Comparison of ENCODE assay signal across 1 cellular context in genomic region chr6:125174626-125175025, GRCh38.
A peak's percentile ranks its signal among the peaks of the same experiment; 100 is the strongest.
TF ChIP-seq lines count a peak whose summit lies in the region.

No MANE protein-coding gene starts in this region.

TF ChIP-seq in K562, 482 proteins besides CTCF, POLR2A, EP300 and RAD21 (continued from another document and continues in another):
- no peak for TF ChIP-seq ARID4B (CRISPR knock-in tag; IDR thresholded peaks at IDR 0.05)
- TF ChIP-seq NBN (IDR thresholded peaks at IDR 0.05; ENCODE audit: low read depth) = no peak
- TF ChIP-seq ZNF668 (CRISPR knock-in tag; IDR thresholded peaks at IDR 0.05) = no peak
- no peak for TF ChIP-seq ZNF507 (tag; conservative IDR thresholded peaks at IDR 0.05)
- TF ChIP-seq CREBBP (IDR thresholded peaks at IDR 0.05; ENCODE audit: low read depth, low read length) = no peak
- no peak for TF ChIP-seq WHSC1 (IDR thresholded peaks at IDR 0.05; ENCODE audit: low read length)
- TF ChIP-seq POLR2AphosphoS5 (IDR thresholded peaks at IDR 0.05; ENCODE audit: control insufficient read depth, insufficient read depth, low read depth, low read length) = no peak
- TF ChIP-seq ZNF431 (CRISPR knock-in tag; IDR thresholded peaks at IDR 0.05) = 0 out of 2 replicates have a peak, but pooled peaks have one; percentile 27
- TF ChIP-seq TCF15 (CRISPR knock-in tag; IDR thresholded peaks at IDR 0.05) = no peak
- TF ChIP-seq ZNF551 (CRISPR knock-in tag; IDR thresholded peaks at IDR 0.05) = no peak
- TF ChIP-seq KLF10 (CRISPR knock-in tag; IDR thresholded peaks at IDR 0.05) = no peak
- TF ChIP-seq FOXP1 (CRISPR knock-in tag; IDR thresholded peaks at IDR 0.05) = no peak
- no peak for TF ChIP-seq HNRNPUL1 (IDR thresholded peaks at IDR 0.05; ENCODE audit: low read length)
- TF ChIP-seq ZNF699 (CRISPR knock-in tag; IDR thresholded peaks at IDR 0.05; ENCODE audit: insufficient replicate concordance) = no peak
- TF ChIP-seq ZC3H11A (IDR thresholded peaks at IDR 0.05; ENCODE audit: low read depth, low read length) = no peak
- TF ChIP-seq SP1 (CRISPR knock-in tag; IDR thresholded peaks at IDR 0.05) = no peak
- no peak for TF ChIP-seq PCBP2 (IDR thresholded peaks at IDR 0.05; ENCODE audit: low read depth, low read length, poor library complexity, severe bottlenecking)
- 0 out of 2 replicates have a peak, but pooled peaks have one; percentile 46 for TF ChIP-seq SMARCA4 (IDR thresholded peaks at IDR 0.05)
- no peak for TF ChIP-seq MYNN (IDR thresholded peaks at IDR 0.05)
- TF ChIP-seq MYNN (CRISPR knock-in tag; IDR thresholded peaks at IDR 0.05) = no peak
- TF ChIP-seq FOXJ3 (CRISPR knock-in tag; IDR thresholded peaks at IDR 0.05) = no peak
- TF ChIP-seq DLX4 (CRISPR knock-in tag; IDR thresholded peaks at IDR 0.05) = no peak
- no peak for TF ChIP-seq KDM2B (CRISPR knock-in tag; IDR thresholded peaks at IDR 0.05)
- no peak for TF ChIP-seq ZBTB2 (IDR thresholded peaks at IDR 0.05)
- TF ChIP-seq ZNF165 (CRISPR knock-in tag; IDR thresholded peaks at IDR 0.05; ENCODE audit: borderline replicate concordance) = no peak
- no peak for TF ChIP-seq E2F6 (IDR thresholded peaks at IDR 0.05; ENCODE audit: borderline replicate concordance in 1 of 2, extremely low read depth in 1 of 2, insufficient read depth in 1 of 2, insufficient read length in 1 of 2, low read depth in 1 of 2, low read length in 1 of 2, poor library complexity in 1 of 2, severe bottlenecking in 1 of 2)
- TF ChIP-seq L3MBTL2 (IDR thresholded peaks at IDR 0.05) = no peak
- no peak for TF ChIP-seq RBBP5 (IDR thresholded peaks at IDR 0.05; ENCODE audit: borderline replicate concordance, insufficient read depth, low read length, poor library complexity, severe bottlenecking)
- TF ChIP-seq MITF (IDR thresholded peaks at IDR 0.05) = no peak
- TF ChIP-seq ZNF395 (CRISPR knock-in tag; IDR thresholded peaks at IDR 0.05) = no peak
- no peak for TF ChIP-seq SRF (CRISPR knock-in tag; IDR thresholded peaks at IDR 0.05)
- no peak for TF ChIP-seq GABPB1 (CRISPR knock-in tag; IDR thresholded peaks at IDR 0.05)
- TF ChIP-seq ZNF263 (CRISPR knock-in tag; IDR thresholded peaks at IDR 0.05; ENCODE audit: borderline replicate concordance) = no peak
- no peak for TF ChIP-seq GTF2A2 (tag; IDR thresholded peaks at IDR 0.05)
- no peak for TF ChIP-seq NONO (IDR thresholded peaks at IDR 0.05; ENCODE audit: low read depth in 2 of 2, low read length in 1 of 2)
- no peak for TF ChIP-seq BCOR (IDR thresholded peaks at IDR 0.05)
- no peak for TF ChIP-seq ZBTB8A (IDR thresholded peaks at IDR 0.05; ENCODE audit: partially characterized antibody)
- no peak for TF ChIP-seq LARP7 (IDR thresholded peaks at IDR 0.05)
- TF ChIP-seq CXXC5 (CRISPR knock-in tag; IDR thresholded peaks at IDR 0.05) = no peak
- TF ChIP-seq ZNF311 (CRISPR knock-in tag; IDR thresholded peaks at IDR 0.05) = no peak
- no peak for TF ChIP-seq ARID2 (IDR thresholded peaks at IDR 0.05)
- 0 out of 2 replicates have a peak, but pooled peaks have one; percentile 27 for TF ChIP-seq FOXM1 (IDR thresholded peaks at IDR 0.05; ENCODE audit: low read depth)
- TF ChIP-seq FOXM1 (CRISPR knock-in tag; IDR thresholded peaks at IDR 0.05; ENCODE audit: low read depth) = no peak
- no peak for TF ChIP-seq HOMEZ (CRISPR knock-in tag; IDR thresholded peaks at IDR 0.05)
- TF ChIP-seq STAG1 (CRISPR knock-in tag; IDR thresholded peaks at IDR 0.05; ENCODE audit: borderline replicate concordance) = no peak
- TF ChIP-seq CBX1 (IDR thresholded peaks at IDR 0.05; ENCODE audit: low read depth) = no peak
- TF ChIP-seq AFF4 (CRISPR knock-in tag; IDR thresholded peaks at IDR 0.05) = no peak
- peak; percentile 28; the same call in 1 of the 2 replicates for TF ChIP-seq CREM (IDR thresholded peaks at IDR 0.05; ENCODE audit: low read depth)
- TF ChIP-seq CGGBP1 (CRISPR knock-in tag; IDR thresholded peaks at IDR 0.05) = no peak
- TF ChIP-seq KLF6 (CRISPR knock-in tag; IDR thresholded peaks at IDR 0.05; ENCODE audit: borderline replicate concordance) = no peak
- TF ChIP-seq GATA2 (CRISPR knock-in tag; IDR thresholded peaks at IDR 0.05) = 0 out of 2 replicates have a peak, but pooled peaks have one; percentile 19
- TF ChIP-seq ZC3H4 (CRISPR knock-in tag; IDR thresholded peaks at IDR 0.05; ENCODE audit: borderline replicate concordance) = no peak
- TF ChIP-seq ZNF316 (IDR thresholded peaks at IDR 0.05) = no peak
- no peak for TF ChIP-seq FOXJ2 (tag; IDR thresholded peaks at IDR 0.05)
- no peak for TF ChIP-seq ZFP30 (CRISPR knock-in tag; IDR thresholded peaks at IDR 0.05; ENCODE audit: borderline replicate concordance)
- no peak for TF ChIP-seq LEF1 (IDR thresholded peaks at IDR 0.05)
- TF ChIP-seq ELK3 (CRISPR knock-in tag; IDR thresholded peaks at IDR 0.05) = no peak
- TF ChIP-seq NCOA2 (IDR thresholded peaks at IDR 0.05; ENCODE audit: partially characterized antibody in 2 of 2) = no peak
